In genomic region chr10:112314822-112315474, GRCh38 we compare ENCODE assay signal across 8 cellular contexts.
DNase-seq lines count a peak whose midpoint lies in the region; ATAC-seq and TF ChIP-seq lines count a peak whose summit lies in the region.

No MANE protein-coding gene starts in this region.

- in situ Hi-C loops in T47D (cut with HindIII; ENCODE audit: low pct_unique_long_range_greater_than_20kb, low sequenced_read_pairs) = no loop called here

- H3K27me3 ChIP-seq in WERI-Rb-1 (ENCODE audit: insufficient read depth, low read depth, severe bottlenecking) = peaks cover 3% of the 10 kb centered on the region

- H3K9me3 ChIP-seq in WERI-Rb-1 (ENCODE audit: severe bottlenecking) = no peaks in the 10 kb centered on the region

- no peaks in the 10 kb centered on the region for H3K36me3 ChIP-seq in WERI-Rb-1

- H3K27ac ChIP-seq in WERI-Rb-1 = no peak overlapping the region

- TF ChIP-seq CTCF in GM10266 (IDR thresholded peaks at IDR 0.05; ENCODE audit: control insufficient read depth, insufficient read depth, low read depth, missing control alignments) = peak; percentile 86
- peak; percentile 83 for TF ChIP-seq CTCF in WERI-Rb-1 (IDR thresholded peaks at IDR 0.05; ENCODE audit: low read depth, low read length)

- ATAC-seq in HG02571 (IDR thresholded peaks at IDR 0.05; ENCODE audit: unreplicated experiment) (peak; percentile 53), GM19328 (IDR thresholded peaks at IDR 0.05; ENCODE audit: unreplicated experiment) (no peak)

- no peak overlapping the region for H3K4me3 ChIP-seq in WERI-Rb-1 (ENCODE audit: low read depth, low read length)

- peak; percentile 64 for DNase-seq in GM10266 (ENCODE audit: extremely low spot score)
- DNase-seq in NCI-H146 (lab: John Stamatoyannopoulos, UW) = peak; percentile 46
- peak; percentile 73 for DNase-seq in WERI-Rb-1
- peak; percentile 35 to 75 for DNase-seq in T47D (ENCODE audit: low read depth in 1 of 2, low spot score in 1 of 2)
- peak; percentile 66 for DNase-seq in iris pigment epithelial cell (ENCODE audit: low read depth)
- peak; percentile 44 to 61 for DNase-seq in stimulated activated CD4-positive, alpha-beta T cell treated with anti-CD3 and anti-CD28 coated beads, Interleukin-1b, Interleukin-23, amount 100 ng/mL, for 1 hour (ENCODE audit: low read depth in 2 of 2)
